In the genomic region with DNA sequence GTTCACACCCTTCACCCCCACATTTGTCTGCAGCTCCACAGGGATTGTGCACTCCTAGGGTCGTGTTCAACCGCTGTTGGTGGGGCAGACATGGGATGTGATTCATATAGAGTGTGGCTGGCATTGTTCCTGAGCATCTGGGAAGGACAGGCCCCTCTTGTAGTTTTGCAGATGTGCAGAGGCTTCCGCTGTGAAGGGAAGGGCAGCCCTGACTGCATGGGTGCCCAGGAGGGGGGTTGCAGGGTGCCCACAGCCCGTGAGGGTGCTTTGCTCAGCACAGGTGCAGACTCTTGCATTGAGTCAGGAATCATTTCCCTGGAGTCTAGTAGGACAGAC, we compare ENCODE assay signal across 21 cellular contexts. TPM values are rescaled to one million over a fixed set of nuclear protein-coding genes. Genes with fewer than 3 reads are reported as not detected.
"Had no signal": no experiment of that assay in that cellular context is flagged by ENCODE, and none has a peak within 500 bp of the region (broad histone marks: within the 10 kb centered on the region; RNA-seq: fewer than 3 reads in every experiment).

No MANE protein-coding gene starts in this region.

- H3K4me1 ChIP-seq: colonic mucosa, transverse colon had no signal

- H3K4me3 Mint-ChIP-seq: naive thymus-derived CD4-positive, alpha-beta T cell; nephron progenitor cell had no signal

- H3K36me3 Mint-ChIP-seq: naive thymus-derived CD4-positive, alpha-beta T cell had no signal

- ATAC-seq: esophagus mucosa; heart right ventricle; left lobe of liver; naive thymus-derived CD4-positive, alpha-beta T cell; right cardiac atrium had no signal

- H3K9me3 ChIP-seq: colonic mucosa, heart right ventricle, neutrophil, stomach, thoracic aorta, transverse colon had no signal

- H3K36me3 ChIP-seq: colonic mucosa, heart right ventricle, neutrophil, stomach, thoracic aorta, transverse colon had no signal

- DNase-seq: cerebellar nuclear complex; colonic mucosa; effector CD4-positive, alpha-beta T cell; heart right ventricle; hypothalamus; mammary epithelial cell; naive thymus-derived CD4-positive, alpha-beta T cell; nephron progenitor cell; right cardiac atrium; stimulated activated CD4-positive, alpha-beta T cell treated with anti-CD3 and anti-CD28 coated beads, Interleukin-2, amount 100 ng/mL, for 24 hours; stimulated activated naive CD4-positive, alpha-beta T cell; stomach; substantia nigra; transverse colon had no signal

- H3K27ac Mint-ChIP-seq: naive thymus-derived CD4-positive, alpha-beta T cell; nephron progenitor cell had no signal

- H3K4me1 Mint-ChIP-seq: naive thymus-derived CD4-positive, alpha-beta T cell had no signal

- H3K27me3 ChIP-seq: colonic mucosa, transverse colon had no signal

- H3K9me3 Mint-ChIP-seq: naive thymus-derived CD4-positive, alpha-beta T cell; nephron progenitor cell had no signal

- H3K27ac ChIP-seq: colonic mucosa, heart right ventricle, neutrophil, stomach, thoracic aorta, transverse colon had no signal

- H3K4me3 ChIP-seq: colonic mucosa, heart right ventricle, stomach, thoracic aorta, transverse colon had no signal

RNA-seq across cellular contexts. Expression of a gene that starts 30.2 kb away (rescaled TPM):
- total RNA-seq: dermis microvascular lymphatic vessel endothelial cell, frontal cortex, mononuclear cell, thoracic aorta had no signal
- polyA plus RNA-seq: naive thymus-derived CD4-positive, alpha-beta T cell had no signal
